8 cellular contexts compared by ENCODE assay signal in genomic region chr9:6646028-6646636, GRCh38. TPM values are rescaled to one million over a fixed set of nuclear protein-coding genes. Genes with fewer than 3 reads are reported as not detected.
DNase-seq lines count a peak whose midpoint lies in the region; ATAC-seq and TF ChIP-seq lines count a peak whose summit lies in the region.

No MANE protein-coding gene starts in this region.

- no peaks in the 10 kb centered on the region for H3K9me3 ChIP-seq in SU-DHL-6 (ENCODE audit: insufficient read depth, low read length)
- no peaks in the 10 kb centered on the region for H3K9me3 ChIP-seq in esophagus muscularis mucosa
- H3K9me3 ChIP-seq in gastrocnemius medialis: no peaks in the 10 kb centered on the region
- H3K9me3 ChIP-seq in SJCRH30 (replicated peaks): no peaks in the 10 kb centered on the region

- 24% methylated on average over 18 of the region's 18 CpGs for WGBS in esophagus muscularis mucosa

- H3K4me2 ChIP-seq in SU-DHL-6 (ENCODE audit: low read depth, low read length, poor library complexity, severe bottlenecking): peak overlapping the region; percentile 49

- no peak for TF ChIP-seq CTCF in SU-DHL-6 (IDR thresholded peaks at IDR 0.05; ENCODE audit: insufficient read depth, low read length, poor library complexity, severe bottlenecking)
- no peak for TF ChIP-seq CTCF in esophagus muscularis mucosa (IDR thresholded peaks at IDR 0.05)
- no peak for TF ChIP-seq CTCF in gastrocnemius medialis (IDR thresholded peaks at IDR 0.05 in 4 of 5, conservative IDR thresholded peaks at IDR 0.05 in 1 of 5)

- peak; percentile 60 for DNase-seq in activated CD8-positive, alpha-beta memory T cell treated with anti-CD3 and anti-CD28 coated beads for 24 hours
- no peak for DNase-seq in activated CD8-positive, alpha-beta memory T cell treated with anti-CD3 and anti-CD28 coated beads, Interleukin-2, amount 50 U/mL, for 4 hours
- DNase-seq in esophagus muscularis mucosa (ENCODE audit: extremely low spot score): no peak
- no peak for DNase-seq in gastrocnemius medialis
- no peak for DNase-seq in activated gamma-delta T cell (lab: John Stamatoyannopoulos, UW)
- DNase-seq in SW480 (ENCODE audit: low spot score): no peak
- no peak for DNase-seq in SJCRH30

- ATAC-seq in gastrocnemius medialis: peak; percentile 10 to 13

- H3K27me3 ChIP-seq in SU-DHL-6 (ENCODE audit: low read length): 0 out of 2 replicates have a peak, but pooled peaks cover 4% of the 10 kb centered on the region
- H3K27me3 ChIP-seq in esophagus muscularis mucosa: peaks cover 4 to 84% (median 20%) of the 10 kb centered on the region in 4 donors
- peaks cover 0 to 22% (median 12%) of the 10 kb centered on the region in 3 donors for H3K27me3 ChIP-seq in gastrocnemius medialis
- no peaks in the 10 kb centered on the region for H3K27me3 ChIP-seq in SJCRH30

- H2AFZ ChIP-seq in SU-DHL-6 (ENCODE audit: low read depth, low read length, severe bottlenecking): peak overlapping the region; percentile 70

- peak overlapping the region; percentile 34; the same call in 1 of the 2 replicates for H3K9ac ChIP-seq in SU-DHL-6 (ENCODE audit: low read length)

- H3K4me3 ChIP-seq in SU-DHL-6 (ENCODE audit: insufficient read depth, low read length, poor library complexity, severe bottlenecking) (peak overlapping the region; percentile 45), esophagus muscularis mucosa (peak overlapping the region; percentile 47 to 64 (median 51)), gastrocnemius medialis (peak overlapping the region; percentile 53 to 65 (median 59)), SJCRH30 (no peak overlapping the region)

- in situ Hi-C loops in gastrocnemius medialis (cut with MboI; ENCODE audit: low sequenced_read_pairs in 4 of 4): no loop called here

- H3K79me2 ChIP-seq in SU-DHL-6 (ENCODE audit: insufficient read depth, low read length): no peaks in the 10 kb centered on the region

- intact Hi-C loops in esophagus muscularis mucosa (cut with DNase I) (no loop called here), gastrocnemius medialis (cut with DNase I; ENCODE audit: low total_unique reads) (loop anchor here (2.0 kb wide), 2 partner anchors 35 to 233 kb away; partner anchors contain the start of gene UHRF2)

- no peak for TF ChIP-seq POLR2A in esophagus muscularis mucosa (IDR thresholded peaks at IDR 0.05; ENCODE audit: low read depth)
- TF ChIP-seq POLR2A in gastrocnemius medialis (IDR thresholded peaks at IDR 0.05): no peak

- no peak for TF ChIP-seq EP300 in esophagus muscularis mucosa (IDR thresholded peaks at IDR 0.05)

- H4K20me1 ChIP-seq in SU-DHL-6 (ENCODE audit: low read depth, low read length): no peaks in the 10 kb centered on the region

- no peaks in the 10 kb centered on the region for H3K9me2 ChIP-seq in SU-DHL-6 (replicated peaks; ENCODE audit: insufficient read depth, low read length)

- H3K4me1 ChIP-seq in esophagus muscularis mucosa (peaks cover 14 to 25% (median 21%) of the 10 kb centered on the region in 4 donors), gastrocnemius medialis (peaks cover 6 to 7% of the 10 kb centered on the region in 2 donors), SJCRH30 (no peaks in the 10 kb centered on the region)

- H3F3A ChIP-seq in SU-DHL-6 (ENCODE audit: insufficient read depth): no peaks in the 10 kb centered on the region

- no peak overlapping the region for H3K27ac ChIP-seq in SU-DHL-6 (ENCODE audit: low read depth, low read length)
- no peak overlapping the region for H3K27ac ChIP-seq in esophagus muscularis mucosa (replicated peaks in 1 of 4)
- H3K27ac ChIP-seq in gastrocnemius medialis: peak overlapping the region; percentile 28 to 61 (median 58)
- H3K27ac ChIP-seq in SJCRH30: no peak overlapping the region

- no peaks in the 10 kb centered on the region for H3K36me3 ChIP-seq in SU-DHL-6 (ENCODE audit: low read length)
- H3K36me3 ChIP-seq in esophagus muscularis mucosa: no peaks in the 10 kb centered on the region
- H3K36me3 ChIP-seq in gastrocnemius medialis: no peaks in the 10 kb centered on the region
- H3K36me3 ChIP-seq in SJCRH30: no peaks in the 10 kb centered on the region

RNA-seq across cellular contexts. Expression of gene GLDC, which starts 0.6 kb away (rescaled TPM):
- 1 to 10 TPM in 1 of 4 donors, under 1 TPM in 1, not detected in 2; 0.17 to 2.5 TPM for total RNA-seq in esophagus muscularis mucosa
- total RNA-seq in gastrocnemius medialis: under 1 TPM; 0.31 to 1.00 (median 0.47) TPM
- total RNA-seq in SJCRH30 (2014; rRNA removed; shearing (Covaris generic)): not detected in 2 replicates

Comparison
In these comparisons a context has a peak if more than half of its experiments do, and no peak if none do; other contexts are left out.
1. H3K27ac ChIP-seq: peak in gastrocnemius medialis (4 of 4); none in SU-DHL-6 (single experiment), esophagus muscularis mucosa (0 of 4) and SJCRH30 (single experiment).